In genomic region chr15:100633763-100634075, GRCh38 we compare ENCODE assay signal across 18 cellular contexts. TPM values are rescaled to one million over a fixed set of nuclear protein-coding genes. Genes with fewer than 3 reads are reported as not detected.
DNase-seq lines count a peak whose midpoint lies in the region; ATAC-seq and TF ChIP-seq lines count a peak whose summit lies in the region.
"Had no signal": no experiment of that assay in that cellular context is flagged by ENCODE, and none has a peak within 500 bp of the region (broad histone marks: within the 10 kb centered on the region; RNA-seq: fewer than 3 reads in every experiment).

No MANE protein-coding gene starts in this region.

- H3K4me1 ChIP-seq in left lung = peaks cover 0 to 15% of the 10 kb centered on the region in 2 donors
- peaks cover 0 to 14% of the 10 kb centered on the region in 2 donors for H3K4me1 ChIP-seq in thyroid gland
- no peaks in the 10 kb centered on the region for H3K4me1 ChIP-seq in aorta (ENCODE audit: control insufficient read depth in 1 of 2, insufficient read depth in 2 of 2, low read length in 2 of 2)

- H3K27ac Mint-ChIP-seq in stimulated activated naive B cell treated with anti-CD40 and anti-IgM and Interleukin-4, amounts not matched to agents 10 μg/mL and 1 μg/mL and 100 μg/mL, for 72 hours = no peak overlapping the region
- H3K27ac Mint-ChIP-seq: CD4-positive, alpha-beta T cell; IgD-negative memory B cell had no signal

- no peak overlapping the region for H3K4me3 ChIP-seq in left lung
- H3K4me3 ChIP-seq in thyroid gland (replicated peaks in 1 of 3) = no peak overlapping the region
- no peak overlapping the region for H3K4me3 ChIP-seq in aorta (ENCODE audit: low read length in 2 of 2)
- H3K4me3 ChIP-seq: MG63 had no signal

- no peak for TF ChIP-seq POLR2A in thyroid gland (IDR thresholded peaks at IDR 0.05)

- intact Hi-C loops in left lung (cut with DNase I) (no loop called here), thyroid gland (cut with DNase I) (loop anchor here (5.0 kb wide), 1 partner anchor 374 kb away; no protein-coding TSS in a partner anchor), aorta (cut with DNase I) (no loop called here)

- peaks cover 17 to 28% of the 10 kb centered on the region in 2 donors for H3K4me1 Mint-ChIP-seq in stimulated activated naive B cell treated with anti-CD40 and anti-IgM and Interleukin-4, amounts not matched to agents 10 μg/mL and 1 μg/mL and 100 μg/mL, for 72 hours

- H3K36me3 ChIP-seq in left lung = peaks cover 0 to 33% of the 10 kb centered on the region in 2 donors
- H3K36me3 ChIP-seq in thyroid gland = peaks cover 7 to 8% of the 10 kb centered on the region in 2 donors
- H3K36me3 ChIP-seq in aorta (ENCODE audit: control insufficient read depth in 1 of 2, insufficient read depth in 2 of 2, low read length in 1 of 2) = peaks cover 4 to 6% of the 10 kb centered on the region in 2 donors

- no peak overlapping the region for H3K27ac ChIP-seq in left lung
- H3K27ac ChIP-seq in thyroid gland = no peak overlapping the region
- H3K27ac ChIP-seq in aorta (ENCODE audit: low read depth in 1 of 2, low read length in 2 of 2) = no peak overlapping the region

- H3K36me3 Mint-ChIP-seq in stimulated activated naive B cell treated with anti-CD40 and anti-IgM and Interleukin-4, amounts not matched to agents 10 μg/mL and 1 μg/mL and 100 μg/mL, for 72 hours = peaks cover 27 to 52% of the 10 kb centered on the region in 2 donors

- peak; percentile 5 for DNase-seq in CMK (ENCODE audit: low read depth)
- peak; percentile 5 for DNase-seq in M059J (ENCODE audit: low read depth)
- no peak for DNase-seq in left lung
- DNase-seq in thyroid gland = peak; percentile 11 to 20
- no peak for DNase-seq in stimulated activated naive B cell treated with anti-CD40 and anti-IgM and Interleukin-4, amounts not matched to agents 10 μg/mL and 1 μg/mL and 100 μg/mL, for 72 hours
- no peak for DNase-seq in aorta
- DNase-seq: CD4-positive, alpha-beta T cell; DMS79; MG63; NCI-H1092; NCI-H1436 treated with DMSO at 0.1 percent for 48 hours; NCI-H1930; NCI-H2171 treated with DMSO at 0.1 percent for 48 hours; NCI-H524 treated with DMSO at 0.1 percent for 48 hours; Right ventricle myocardium superior; SW 1271 had no signal

- WGBS in thyroid gland, 2 donors = 33 to 57% methylated on average over 1 of the region's 1 CpG
- WGBS in aorta, 2 donors = 87 to 100% methylated on average over 1 of the region's 1 CpG

- no peak overlapping the region for H3K4me3 Mint-ChIP-seq in stimulated activated naive B cell treated with anti-CD40 and anti-IgM and Interleukin-4, amounts not matched to agents 10 μg/mL and 1 μg/mL and 100 μg/mL, for 72 hours
- H3K4me3 Mint-ChIP-seq: CD4-positive, alpha-beta T cell had no signal

- no peaks in the 10 kb centered on the region for H3K27me3 Mint-ChIP-seq in stimulated activated naive B cell treated with anti-CD40 and anti-IgM and Interleukin-4, amounts not matched to agents 10 μg/mL and 1 μg/mL and 100 μg/mL, for 72 hours
- H3K27me3 Mint-ChIP-seq: CD4-positive, alpha-beta T cell; IgD-negative memory B cell had no signal

- H3K27me3 ChIP-seq in left lung = no peaks in the 10 kb centered on the region
- H3K27me3 ChIP-seq in thyroid gland = no peaks in the 10 kb centered on the region
- H3K27me3 ChIP-seq in aorta (ENCODE audit: control insufficient read depth in 1 of 2, insufficient read depth in 2 of 2, low read length in 1 of 2) = no peaks in the 10 kb centered on the region
- H3K27me3 ChIP-seq: MG63 had no signal

- ATAC-seq in left lung = peak; percentile 89
- ATAC-seq in stimulated activated naive B cell treated with anti-CD40 and anti-IgM and Interleukin-4, amounts not matched to agents 10 μg/mL and 1 μg/mL and 100 μg/mL, for 72 hours (replicated peaks) = no peak
- no peak for ATAC-seq in HG03342 (IDR thresholded peaks at IDR 0.05; ENCODE audit: unreplicated experiment)
- ATAC-seq in aorta (ENCODE audit: low FRiP score) = no peak

- TF ChIP-seq CTCF in left lung (IDR thresholded peaks at IDR 0.05) (no peak), thyroid gland (IDR thresholded peaks at IDR 0.05) (no peak)

- H3K9me3 ChIP-seq in left lung (no peaks in the 10 kb centered on the region), thyroid gland (no peaks in the 10 kb centered on the region), aorta (ENCODE audit: control insufficient read depth, low read length) (no peaks in the 10 kb centered on the region)
- H3K9me3 ChIP-seq: MG63 had no signal

- H3K9me3 Mint-ChIP-seq in stimulated activated naive B cell treated with anti-CD40 and anti-IgM and Interleukin-4, amounts not matched to agents 10 μg/mL and 1 μg/mL and 100 μg/mL, for 72 hours = no peaks in the 10 kb centered on the region
- H3K9me3 Mint-ChIP-seq: CD4-positive, alpha-beta T cell; IgD-negative memory B cell had no signal

RNA-seq across cellular contexts. Expression of gene ASB7, which starts 31.3 kb away (rescaled TPM):
- 9.6 and 12.1 TPM in 2 replicates for total RNA-seq in M059J (2014; rRNA removed; shearing (Covaris generic))
- total RNA-seq in left lung (10 to 100 TPM; 10.8 to 14.6 TPM), thyroid gland (10 to 100 TPM; 16.2 to 21.0 (median 19.7) TPM), aorta (10 to 100 TPM; 11.0 to 11.5 TPM)
- 1 to 10 TPM; 2.9 to 5.6 TPM for polyA plus RNA-seq in aorta

RNA-seq across cellular contexts. Expression of gene LINS1, which starts 31.7 kb away (rescaled TPM):
- total RNA-seq in M059J (2014; rRNA removed; shearing (Covaris generic)) = 16.9 and 17.2 TPM in 2 replicates
- total RNA-seq in left lung (10 to 100 TPM; 12.0 to 20.9 TPM), thyroid gland (10 to 100 TPM; 32.9 to 63.0 (median 53.3) TPM), aorta (10 to 100 TPM; 12.8 to 19.2 TPM)
- 10 to 100 TPM in 1 of 2 donors, 1 to 10 TPM in 1; 7.1 to 11.3 TPM for polyA plus RNA-seq in aorta

Comparison
In these comparisons a context has a peak if more than half of its experiments do, and no peak if none do; other contexts are left out.
1. DNase-seq: peak in CMK (single experiment), M059J (single experiment) and thyroid gland (2 of 2); none in left lung (0 of 2), stimulated activated naive B cell treated with anti-CD40 and anti-IgM and Interleukin-4, amounts not matched to agents 10 μg/mL and 1 μg/mL and 100 μg/mL, for 72 hours (single experiment) and aorta (0 of 2).